In genomic region chr7:104979167-104979841, GRCh38 we compare ENCODE assay signal across 9 cellular contexts. TPM values are rescaled to one million over a fixed set of nuclear protein-coding genes. Genes with fewer than 3 reads are reported as not detected.
DNase-seq lines count a peak whose midpoint lies in the region; ATAC-seq and TF ChIP-seq lines count a peak whose summit lies in the region.
"Had no signal": no experiment of that assay in that cellular context is flagged by ENCODE, and none has a peak within 500 bp of the region (broad histone marks: within the 10 kb centered on the region; RNA-seq: fewer than 3 reads in every experiment).

No MANE protein-coding gene starts in this region.

- no peaks in the 10 kb centered on the region for H3K36me3 ChIP-seq in HUES48 (ENCODE audit: control insufficient read depth, insufficient read depth, low read length)

- peak overlapping the region; percentile 95 for H3K27ac ChIP-seq in HUES48 (ENCODE audit: low read depth, low read length)
- H3K27ac ChIP-seq in right cardiac atrium (ENCODE audit: low read length), result peak overlapping the region; percentile 71

- POLR2A ChIA-PET in activated CD8-positive, alpha-beta T cell treated with anti-CD3 and anti-CD28 coated beads for 36 hours (lab: Charles Lee), result interaction anchor here (0.5 to 12.5 kb wide), 5 partner anchors 18 to 34 kb away, joined by 3 to 186 read pairs (median 3); partner anchors contain the start of gene KMT2E

- intact Hi-C loops in activated CD8-positive, alpha-beta T cell treated with anti-CD3 and anti-CD28 coated beads for 36 hours (cut with micrococcal nuclease), result no loop called here
- intact Hi-C loops in right cardiac atrium (cut with DNase I), result no loop called here

- no peak overlapping the region for H3K4me3 Mint-ChIP-seq in activated CD8-positive, alpha-beta T cell treated with anti-CD3 and anti-CD28 coated beads for 36 hours
- no peak overlapping the region for H3K4me3 Mint-ChIP-seq in stimulated activated effector memory CD8-positive, alpha-beta T cell treated with anti-CD3 and anti-CD28 coated beads, Interleukin-12 subunit alpha, Interleukin-12 subunit beta, amount 100 ng/mL, for 72 hours
- H3K4me3 Mint-ChIP-seq: IgD-negative memory B cell had no signal

- WGBS in right cardiac atrium, result 38% methylated on average over 4 of the region's 4 CpGs

- ATAC-seq in activated CD8-positive, alpha-beta T cell treated with anti-CD3 and anti-CD28 coated beads for 36 hours, result no peak
- peak; percentile 34 to 46 for ATAC-seq in right cardiac atrium
- no peak for ATAC-seq in stimulated activated effector memory CD8-positive, alpha-beta T cell treated with anti-CD3 and anti-CD28 coated beads, Interleukin-12 subunit alpha, Interleukin-12 subunit beta, amount 100 ng/mL, for 72 hours
- no peak for ATAC-seq in HG03045 (IDR thresholded peaks at IDR 0.05; ENCODE audit: unreplicated experiment)
- ATAC-seq in HG02973 (IDR thresholded peaks at IDR 0.05; ENCODE audit: unreplicated experiment), result no peak

- H3K27me3 Mint-ChIP-seq in activated CD8-positive, alpha-beta T cell treated with anti-CD3 and anti-CD28 coated beads for 36 hours, result no peaks in the 10 kb centered on the region
- H3K27me3 Mint-ChIP-seq: IgD-negative memory B cell had no signal

- H3K27me3 ChIP-seq in HUES48 (ENCODE audit: control insufficient read depth, insufficient read depth, low read length) (no peaks in the 10 kb centered on the region), right cardiac atrium (ENCODE audit: control insufficient read depth, insufficient read depth) (no peaks in the 10 kb centered on the region)

- peaks cover 37% of the 10 kb centered on the region for H3K4me1 ChIP-seq in HUES48 (ENCODE audit: control insufficient read depth, insufficient read depth, low read length)
- peaks cover 16% of the 10 kb centered on the region for H3K4me1 ChIP-seq in right cardiac atrium (ENCODE audit: control insufficient read depth, insufficient read depth, low read length)

- CTCF ChIA-PET in activated CD8-positive, alpha-beta T cell treated with anti-CD3 and anti-CD28 coated beads for 36 hours (lab: Charles Lee), result interaction anchor here (1.2 to 16.8 kb wide), 7 partner anchors 12 to 96 kb away, joined by 3 to 210 read pairs (median 51); partner anchors contain the start of gene KMT2E

- H3K9me3 Mint-ChIP-seq in activated CD8-positive, alpha-beta T cell treated with anti-CD3 and anti-CD28 coated beads for 36 hours, result no peaks in the 10 kb centered on the region
- H3K9me3 Mint-ChIP-seq in stimulated activated effector memory CD8-positive, alpha-beta T cell treated with anti-CD3 and anti-CD28 coated beads, Interleukin-12 subunit alpha, Interleukin-12 subunit beta, amount 100 ng/mL, for 72 hours, result no peaks in the 10 kb centered on the region
- H3K9me3 Mint-ChIP-seq: IgD-negative memory B cell had no signal

- peak overlapping the region; percentile 0; the same call in 1 of the 2 replicates for H3K4me3 ChIP-seq in HUES48 (ENCODE audit: low read depth, low read length)
- H3K4me3 ChIP-seq in right cardiac atrium (ENCODE audit: low read length), result no peak overlapping the region

- H3K4me1 Mint-ChIP-seq in activated CD8-positive, alpha-beta T cell treated with anti-CD3 and anti-CD28 coated beads for 36 hours (ENCODE audit: low read depth), result peaks cover 40% of the 10 kb centered on the region
- H3K4me1 Mint-ChIP-seq in stimulated activated effector memory CD8-positive, alpha-beta T cell treated with anti-CD3 and anti-CD28 coated beads, Interleukin-12 subunit alpha, Interleukin-12 subunit beta, amount 100 ng/mL, for 72 hours, result peaks cover 54% of the 10 kb centered on the region

- peaks cover 2% of the 10 kb centered on the region for H3K36me3 Mint-ChIP-seq in activated CD8-positive, alpha-beta T cell treated with anti-CD3 and anti-CD28 coated beads for 36 hours (ENCODE audit: low read depth)
- H3K36me3 Mint-ChIP-seq in stimulated activated effector memory CD8-positive, alpha-beta T cell treated with anti-CD3 and anti-CD28 coated beads, Interleukin-12 subunit alpha, Interleukin-12 subunit beta, amount 100 ng/mL, for 72 hours, result peaks cover 90% of the 10 kb centered on the region

- H3K27ac Mint-ChIP-seq in activated CD8-positive, alpha-beta T cell treated with anti-CD3 and anti-CD28 coated beads for 36 hours, result peak overlapping the region; percentile 30
- H3K27ac Mint-ChIP-seq in stimulated activated effector memory CD8-positive, alpha-beta T cell treated with anti-CD3 and anti-CD28 coated beads, Interleukin-12 subunit alpha, Interleukin-12 subunit beta, amount 100 ng/mL, for 72 hours, result peak overlapping the region; percentile 1

- no peak for DNase-seq in activated CD8-positive, alpha-beta T cell treated with anti-CD3 and anti-CD28 coated beads for 36 hours
- DNase-seq in right cardiac atrium (peak in 2 of 3 donors; percentile 63 to 78), A172 (ENCODE audit: low spot score) (no peak), DMS79 treated with DMSO at 0.1 percent for 48 hours (lab: John Stamatoyannopoulos, UW) (no peak)
- DNase-seq in stimulated activated effector memory CD8-positive, alpha-beta T cell treated with anti-CD3 and anti-CD28 coated beads, Interleukin-12 subunit alpha, Interleukin-12 subunit beta, amount 100 ng/mL, for 72 hours (ENCODE audit: low spot score in 2 of 2), result no peak

- no peaks in the 10 kb centered on the region for H3K9me3 ChIP-seq in HUES48 (ENCODE audit: control insufficient read depth, insufficient read depth, low read length)
- H3K9me3 ChIP-seq in right cardiac atrium (ENCODE audit: control insufficient read depth, low read length), result no peaks in the 10 kb centered on the region

- H3K9ac ChIP-seq in HUES48 (ENCODE audit: low read depth, low read length), result peak overlapping the region; percentile 4; the same call in 1 of the 2 replicates

- TF ChIP-seq CTCF in activated CD8-positive, alpha-beta T cell treated with anti-CD3 and anti-CD28 coated beads for 36 hours (IDR thresholded peaks at IDR 0.05), result no peak

RNA-seq across cellular contexts. Expression of gene KMT2E, which starts 34.7 kb away (rescaled TPM):
- total RNA-seq in activated CD8-positive, alpha-beta T cell treated with anti-CD3 and anti-CD28 coated beads for 36 hours, result 10 to 100 TPM; 94.7 to 98.4 TPM
- 10 to 100 TPM; 49.2 to 73.1 (median 59.1) TPM for total RNA-seq in right cardiac atrium
- polyA plus RNA-seq in right cardiac atrium, result 17.8 TPM
- total RNA-seq in A172 (2014; rRNA removed; shearing (Covaris generic)), result 27.6 and 40.3 TPM in 2 replicates

Comparison
In these comparisons a context has a peak if more than half of its experiments do, and no peak if none do; other contexts are left out.
1. ATAC-seq: peak in right cardiac atrium (2 of 2); none in activated CD8-positive, alpha-beta T cell treated with anti-CD3 and anti-CD28 coated beads for 36 hours (single experiment), stimulated activated effector memory CD8-positive, alpha-beta T cell treated with anti-CD3 and anti-CD28 coated beads, Interleukin-12 subunit alpha, Interleukin-12 subunit beta, amount 100 ng/mL, for 72 hours (single experiment), HG03045 (single experiment) and HG02973 (single experiment).
2. DNase-seq: peak in right cardiac atrium (2 of 3); none in activated CD8-positive, alpha-beta T cell treated with anti-CD3 and anti-CD28 coated beads for 36 hours (single experiment), stimulated activated effector memory CD8-positive, alpha-beta T cell treated with anti-CD3 and anti-CD28 coated beads, Interleukin-12 subunit alpha, Interleukin-12 subunit beta, amount 100 ng/mL, for 72 hours (0 of 2), A172 (single experiment) and DMS79 treated with DMSO at 0.1 percent for 48 hours (single experiment).